9 cellular contexts compared by ENCODE assay signal in genomic region chr1:1402081-1402900, GRCh38. TPM values are rescaled to one million over a fixed set of nuclear protein-coding genes. Genes with fewer than 3 reads are reported as not detected.
DNase-seq lines count a peak whose midpoint lies in the region; ATAC-seq, FAIRE-seq and TF ChIP-seq lines count a peak whose summit lies in the region.
"Had no signal": no experiment of that assay in that cellular context is flagged by ENCODE, and none has a peak within 500 bp of the region (broad histone marks: within the 10 kb centered on the region; RNA-seq: fewer than 3 reads in every experiment).

No MANE protein-coding gene starts in this region.

- TF ChIP-seq EP300 in K562 (IDR thresholded peaks at IDR 0.05; ENCODE audit: low read length): no peak

- no peak for TF ChIP-seq CTCF in CD8-positive, alpha-beta T cell (IDR thresholded peaks at IDR 0.05)
- TF ChIP-seq CTCF in Panc1 (IDR thresholded peaks at IDR 0.05) (peak; percentile 92), K562 (IDR thresholded peaks at IDR 0.05 in 2 of 3, conservative IDR thresholded peaks at IDR 0.05 in 1 of 3; ENCODE audit: insufficient read depth in 2 of 3, low read depth in 1 of 3, low read length in 3 of 3) (peak; percentile 80 to 96 (median 83)), prostate gland (IDR thresholded peaks at IDR 0.05) (peak in 2 of 4 experiments; percentile 23 to 37)

- H3F3A ChIP-seq in GM23248 (ENCODE audit: insufficient read depth): peaks cover 36% of the 10 kb centered on the region

- no peaks in the 10 kb centered on the region for H3K27me3 Mint-ChIP-seq in CD8-positive, alpha-beta T cell (ENCODE audit: low read depth)

- H3K9me1 ChIP-seq in K562 (ENCODE audit: control insufficient read depth, insufficient read depth, low read length): peaks cover 8% of the 10 kb centered on the region

- H2AFZ ChIP-seq in GM23248 (no peak overlapping the region), K562 (ENCODE audit: low read depth, low read length) (no peak overlapping the region)

- H3K9ac ChIP-seq in GM23248 (no peak overlapping the region), K562 (ENCODE audit: insufficient read depth in 1 of 2, low read depth in 2 of 2, low read length in 2 of 2) (peak overlapping the region in 1 of 2 experiments; percentile 61; a peak in 2 of 4 replicates)

- H3K4me3 ChIP-seq in CD8-positive, alpha-beta T cell (ENCODE audit: low read depth, low read length): no peak overlapping the region
- no peak overlapping the region for H3K4me3 ChIP-seq in GM23248
- H3K4me3 ChIP-seq in Panc1 (ENCODE audit: low read depth in 2 of 2, low read length in 2 of 2): peak overlapping the region in 1 of 2 experiments; percentile 23; a peak in 2 of 4 replicates
- H3K4me3 ChIP-seq in K562: no peak overlapping the region
- H3K4me3 ChIP-seq in prostate gland: no peak overlapping the region

- no TSS peak for BruUV-seq in Panc1 (replicated peaks; lab: Mats Ljungman, UMichigan)
- no TSS peak for BruUV-seq in K562 (replicated peaks; lab: Mats Ljungman, UMichigan)

- peak overlapping the region; percentile 69 for H3K27ac Mint-ChIP-seq in CD8-positive, alpha-beta T cell

- peak in 2 of 7 experiments; percentile 26 to 38 for DNase-seq in CD8-positive, alpha-beta T cell
- DNase-seq in GM23248: peak; percentile 84
- DNase-seq in Panc1 (ENCODE audit: low read depth, low spot score): peak; percentile 68
- DNase-seq in K562 (ENCODE audit: extremely low read depth in 1 of 4, low spot score in 3 of 4): peak in 3 of 4 experiments; percentile 47 to 82 (median 60)
- DNase-seq in lung microvascular endothelial cell (ENCODE audit: low read depth in 2 of 2): peak; percentile 75 to 81
- DNase-seq in prostate gland (ENCODE audit: low spot score): no peak

- intact Hi-C loops in CD8-positive, alpha-beta T cell (cut with DNase I, micrococcal nuclease): no loop called here
- intact Hi-C loops in Panc1 (cut with micrococcal nuclease; ENCODE audit: unreplicated experiment): loop anchor here (5.0 kb wide), 1 partner anchor 35 kb away; the partner anchor contains the start of gene VWA1
- intact Hi-C loops in K562 (cut with micrococcal nuclease): no loop called here
- intact Hi-C loops in prostate gland (cut with DNase I): no loop called here

- H3K9me3 Mint-ChIP-seq in CD8-positive, alpha-beta T cell: no peaks in the 10 kb centered on the region

- no peaks in the 10 kb centered on the region for H3K9me2 ChIP-seq in GM23248 (ENCODE audit: insufficient read depth)

- peaks cover 52% of the 10 kb centered on the region for H3K4me1 Mint-ChIP-seq in CD8-positive, alpha-beta T cell (ENCODE audit: low read depth)

- H3K79me2 ChIP-seq in GM23248 (ENCODE audit: insufficient read depth) (peaks cover 96% of the 10 kb centered on the region), K562 (ENCODE audit: control insufficient read depth, insufficient read depth, low read length) (peaks cover 84% of the 10 kb centered on the region)

- WGBS in GM23248 (ENCODE audit: low coverage in 1 of 2, low lambda C conversion rate in 2 of 2, missing lambda C conversion rate in 2 of 2), 2 experiments: 75 to 79% methylated on average over 20 of the region's 20 CpGs
- WGBS in K562 (ENCODE audit: insufficient coverage, low coverage, missing lambda C conversion rate): 68% methylated on average over 20 of the region's 20 CpGs
- WGBS in prostate gland: 68% methylated on average over 20 of the region's 20 CpGs

- ATAC-seq in CD8-positive, alpha-beta T cell: no peak
- peak; percentile 41 for ATAC-seq in Panc1
- ATAC-seq in K562: peak; percentile 6; the same call in 2 of the 3 replicates
- no peak for ATAC-seq in GM18517 (IDR thresholded peaks at IDR 0.05; ENCODE audit: unreplicated experiment)
- no peak for ATAC-seq in HG02623 (IDR thresholded peaks at IDR 0.05; ENCODE audit: unreplicated experiment)

- peak; percentile 29 to 53; a peak in 3 of 4 replicates for TF ChIP-seq RAD21 in K562 (CRISPR knock-in tag; conservative IDR thresholded peaks at IDR 0.05 in 1 of 2, IDR thresholded peaks at IDR 0.05 in 1 of 2)

- peaks cover 45% of the 10 kb centered on the region for H3K36me3 ChIP-seq in CD8-positive, alpha-beta T cell (ENCODE audit: insufficient read depth, low read length)
- H3K36me3 ChIP-seq in GM23248 (ENCODE audit: low read depth) (peaks cover 10% of the 10 kb centered on the region; the same call in 1 of the 2 replicates), Panc1 (ENCODE audit: control insufficient read depth, insufficient read depth, low read length) (peaks cover 16% of the 10 kb centered on the region), K562 (ENCODE audit: control insufficient read depth, insufficient read depth, low read length) (peaks cover 78% of the 10 kb centered on the region), prostate gland (peaks cover 0 to 5% of the 10 kb centered on the region in 2 donors)

- H4K20me1 ChIP-seq in GM23248 (ENCODE audit: insufficient read depth): no peaks in the 10 kb centered on the region
- H4K20me1 ChIP-seq in K562 (replicated peaks; ENCODE audit: control insufficient read depth, insufficient read depth, low read length): peaks cover 14% of the 10 kb centered on the region

- H3K36me3 Mint-ChIP-seq in CD8-positive, alpha-beta T cell: peaks cover 69% of the 10 kb centered on the region

- no peaks in the 10 kb centered on the region for H3K9me3 ChIP-seq in CD8-positive, alpha-beta T cell (ENCODE audit: low read length)
- no peaks in the 10 kb centered on the region for H3K9me3 ChIP-seq in GM23248 (ENCODE audit: low read depth)
- no peaks in the 10 kb centered on the region for H3K9me3 ChIP-seq in Panc1 (ENCODE audit: control insufficient read depth, insufficient read depth, low read depth, low read length)
- no peaks in the 10 kb centered on the region for H3K9me3 ChIP-seq in K562 (replicated peaks; ENCODE audit: control insufficient read depth, insufficient read depth, low read depth, low read length)
- H3K9me3 ChIP-seq in prostate gland: no peaks in the 10 kb centered on the region

- H3K4me3 Mint-ChIP-seq in CD8-positive, alpha-beta T cell: peak overlapping the region; percentile 47

- FAIRE-seq in K562 (lab: Jason Lieb, UNC): peak; percentile 80

- H3K4me2 ChIP-seq in GM23248 (ENCODE audit: unreplicated experiment) (no peak overlapping the region), K562 (ENCODE audit: insufficient read depth, low read length) (no peak overlapping the region)

- in situ Hi-C loops in GM23248 (cut with MboI) (no loop called here), Panc1 (cut with HindIII; ENCODE audit: low pct_unique_long_range_greater_than_20kb, low sequenced_read_pairs) (no loop called here), K562 (cut with MboI) (no loop called here)

- no peaks in the 10 kb centered on the region for H3K27me3 ChIP-seq in CD8-positive, alpha-beta T cell (ENCODE audit: insufficient read depth, low read length)
- H3K27me3 ChIP-seq in GM23248 (replicated peaks; ENCODE audit: insufficient read depth) (no peaks in the 10 kb centered on the region), Panc1 (ENCODE audit: control insufficient read depth, insufficient read depth, low read length) (no peaks in the 10 kb centered on the region), K562 (ENCODE audit: control insufficient read depth in 2 of 2, insufficient read depth in 2 of 2, low read length in 2 of 2) (no peaks in the 10 kb centered on the region), prostate gland (replicated peaks; ENCODE audit: insufficient read depth) (no peaks in the 10 kb centered on the region)

- CTCF ChIA-PET in CD8-positive, alpha-beta T cell (lab: Charles Lee): interaction anchor here (0.9 to 1.3 kb wide), 2 partner anchors 27 to 30 kb away, joined by 3 to 4 read pairs; partner anchors contain the start of gene AURKAIP1
- CTCF ChIA-PET in Panc1 (lab: Charles Lee) (interaction anchor here (0.7 to 1.5 kb wide), 3 partner anchors 29 to 106 kb away, joined by 3 to 11 read pairs (median 5); no protein-coding TSS in a partner anchor), K562 (lab: Yijun Ruan, JAX; ENCODE audit: low intra/inter-chr PET ratio) (interaction anchor here (1.1 kb wide), 1 partner anchor 50 kb away, joined by 3 read pairs; no protein-coding TSS in a partner anchor)

- POLR2A ChIA-PET in CD8-positive, alpha-beta T cell (lab: Charles Lee): interaction anchor here (0.6 to 0.7 kb wide), 2 partner anchors 26 to 479 kb away, joined by 3 to 4 read pairs; no protein-coding TSS in a partner anchor
- POLR2A ChIA-PET in Panc1 (lab: Charles Lee) (interaction anchor here (1.0 kb wide), 1 partner anchor 29 kb away, joined by 3 read pairs; no protein-coding TSS in a partner anchor), K562 (lab: Yijun Ruan, JAX) (interaction anchor here (0.6 to 1.7 kb wide), 13 partner anchors 8 to 356 kb away, joined by 3 to 8 read pairs (median 3); partner anchors contain the start of gene AURKAIP1)

- H3K4me1 ChIP-seq in CD8-positive, alpha-beta T cell (ENCODE audit: insufficient read depth, low read length): peaks cover 40% of the 10 kb centered on the region
- H3K4me1 ChIP-seq in GM23248 (ENCODE audit: insufficient read depth) (peaks cover 18% of the 10 kb centered on the region), Panc1 (ENCODE audit: control insufficient read depth, insufficient read depth, low read length) (peaks cover 55% of the 10 kb centered on the region), K562 (replicated peaks in 1 of 2; ENCODE audit: control insufficient read depth in 2 of 2, insufficient read depth in 2 of 2, low read length in 2 of 2) (peaks cover 28 to 68% of the 10 kb centered on the region in 2 experiments), prostate gland (replicated peaks) (peaks cover 24% of the 10 kb centered on the region)

- H3K27ac ChIP-seq in CD8-positive, alpha-beta T cell (ENCODE audit: low read depth, low read length): no peak overlapping the region
- H3K27ac ChIP-seq in GM23248: peak overlapping the region; percentile 29
- H3K27ac ChIP-seq in Panc1 (ENCODE audit: low read length): peak overlapping the region; percentile 98
- H3K27ac ChIP-seq in K562 (ENCODE audit: extremely low read depth, low read depth, low read length): peak overlapping the region; percentile 24; the same call in 1 of the 3 replicates
- no peak overlapping the region for H3K27ac ChIP-seq in prostate gland

- TF ChIP-seq POLR2A in K562 (conservative IDR thresholded peaks at IDR 0.05) (peak; percentile 74), prostate gland (IDR thresholded peaks at IDR 0.05) (no peak)

RNA-seq across cellular contexts. Expression of gene CCNL2, which starts 3.2 kb away (rescaled TPM):
- 100 to 1,000 TPM; 307 to 328 TPM for total RNA-seq in CD8-positive, alpha-beta T cell
- 150 and 185 TPM in 2 replicates for total RNA-seq in GM23248 (2014; rRNA removed; shearing (Covaris generic))
- polyA plus RNA-seq in GM23248 (2016; fragmentation: Nextera tagmentation; extraction: Ambion mirVana) (151 and 199 TPM in 2 replicates), K562 (2011; rRNA removed) (236 and 265 TPM in 2 replicates), K562 (2014; fragmentation: Illumina TruSeq; extraction: Trizol) (81.0 and 89.7 TPM in 2 replicates), K562 (2014; fragmentation: Nextera tagmentation; extraction: Ambion mirVana) (1 to 10 TPM; 2.8 to 5.6 TPM), K562 (2014; rRNA removed) (245 and 287 TPM in 2 replicates)
- total RNA-seq in Panc1 (2021; ENCODE audit: unreplicated experiment) (297 TPM), K562 (2014; rRNA removed) (147 and 176 TPM in 2 replicates), K562 (2014; rRNA removed; fragmentation: Illumina TruSeq; extraction: Trizol) (65.1 and 66.7 TPM in 2 replicates), K562 (2015; rRNA removed; fragmentation: Illumina TruSeq; extraction: Trizol) (91.0 and 94.5 TPM in 2 replicates), K562 (2021) (141 and 167 TPM in 2 replicates), lung microvascular endothelial cell (36.0 and 57.9 TPM in 2 replicates), prostate gland (100 to 1,000 TPM; 116 to 242 TPM)
- 235 TPM for polyA plus RNA-seq in Panc1 (2012; ENCODE audit: insufficient read length)
- total RNA-seq in K562 (2011; cell fraction: chromatin; rRNA removed; ENCODE audit: low replicate concordance): 996 and 1,265 TPM in 2 replicates
- total RNA-seq in K562 (2011; cell fraction: nucleolus; rRNA removed): 508 and 525 TPM in 2 replicates
- total RNA-seq in K562 (2011; cell fraction: nucleoplasm; rRNA removed): 788 and 831 TPM in 2 replicates
- 71.9 and 133 TPM in 2 replicates for polyA plus RNA-seq in K562 (2011; cell fraction: cytosol; rRNA removed)
- 2,539 and 2,548 TPM in 2 replicates for polyA plus RNA-seq in K562 (2011; cell fraction: nucleus; rRNA removed)
- 104 and 250 TPM in 2 replicates for polyA plus RNA-seq in K562 (2012)
- 70.2 and 76.2 TPM in 2 replicates for polyA minus RNA-seq in K562 (2011; rRNA and poly(A)+ RNA removed)
- 31.4 and 45.0 TPM in 2 replicates for polyA minus RNA-seq in K562 (2011; cell fraction: cytosol; rRNA and poly(A)+ RNA removed)
- polyA minus RNA-seq in K562 (2011; cell fraction: nucleus; rRNA and poly(A)+ RNA removed): 260 and 342 TPM in 2 replicates

RNA-seq across cellular contexts. Expression of gene MRPL20, which starts 4.8 kb away (rescaled TPM):
- total RNA-seq in CD8-positive, alpha-beta T cell: 10 to 100 TPM; 92.6 to 92.7 TPM
- 88.9 and 105 TPM in 2 replicates for total RNA-seq in GM23248 (2014; rRNA removed; shearing (Covaris generic))
- polyA plus RNA-seq in GM23248 (2016; fragmentation: Nextera tagmentation; extraction: Ambion mirVana) (176 and 181 TPM in 2 replicates), K562 (2011; rRNA removed) (144 and 187 TPM in 2 replicates), K562 (2014; fragmentation: Illumina TruSeq; extraction: Trizol) (180 and 264 TPM in 2 replicates), K562 (2014; fragmentation: Nextera tagmentation; extraction: Ambion mirVana) (100 to 1,000 TPM; 570 to 671 TPM), K562 (2014; rRNA removed) (420 and 491 TPM in 2 replicates)
- total RNA-seq in Panc1 (2021; ENCODE audit: unreplicated experiment) (196 TPM), K562 (2014; rRNA removed) (352 and 355 TPM in 2 replicates), K562 (2014; rRNA removed; fragmentation: Illumina TruSeq; extraction: Trizol) (208 and 222 TPM in 2 replicates), K562 (2015; rRNA removed; fragmentation: Illumina TruSeq; extraction: Trizol) (205 and 216 TPM in 2 replicates), K562 (2021) (224 and 229 TPM in 2 replicates), lung microvascular endothelial cell (79.8 and 90.2 TPM in 2 replicates), prostate gland (100 to 1,000 TPM; 143 to 174 TPM)
- polyA plus RNA-seq in Panc1 (2012; ENCODE audit: insufficient read length): 252 TPM
- 98.1 and 170 TPM in 2 replicates for total RNA-seq in K562 (2011; cell fraction: chromatin; rRNA removed; ENCODE audit: low replicate concordance)
- total RNA-seq in K562 (2011; cell fraction: nucleolus; rRNA removed): 136 and 139 TPM in 2 replicates
- 122 and 137 TPM in 2 replicates for total RNA-seq in K562 (2011; cell fraction: nucleoplasm; rRNA removed)
- 164 and 188 TPM in 2 replicates for polyA plus RNA-seq in K562 (2011; cell fraction: cytosol; rRNA removed)
- 104 and 152 TPM in 2 replicates for polyA plus RNA-seq in K562 (2011; cell fraction: nucleus; rRNA removed)
- 195 and 375 TPM in 2 replicates for polyA plus RNA-seq in K562 (2012)
- 121 and 163 TPM in 2 replicates for polyA minus RNA-seq in K562 (2011; rRNA and poly(A)+ RNA removed)
- polyA minus RNA-seq in K562 (2011; cell fraction: cytosol; rRNA and poly(A)+ RNA removed): 99.9 and 107 TPM in 2 replicates
- 44.2 and 57.5 TPM in 2 replicates for polyA minus RNA-seq in K562 (2011; cell fraction: nucleus; rRNA and poly(A)+ RNA removed)

RNA-seq across cellular contexts. Expression of gene ANKRD65, which starts 18.8 kb away (rescaled TPM):
- not detected for total RNA-seq in CD8-positive, alpha-beta T cell
- 0.51 and 0.97 TPM in 2 replicates for total RNA-seq in GM23248 (2014; rRNA removed; shearing (Covaris generic))
- polyA plus RNA-seq in GM23248 (2016; fragmentation: Nextera tagmentation; extraction: Ambion mirVana) (0.44 and 0.70 TPM in 2 replicates), K562 (2011; rRNA removed) (not detected in 2 replicates), K562 (2014; fragmentation: Illumina TruSeq; extraction: Trizol) (not detected in 2 replicates), K562 (2014; fragmentation: Nextera tagmentation; extraction: Ambion mirVana) (not detected), K562 (2014; rRNA removed) (not detected in 2 replicates)
- total RNA-seq in Panc1 (2021; ENCODE audit: unreplicated experiment) (1.9 TPM), K562 (2014; rRNA removed) (not detected in 2 replicates), K562 (2014; rRNA removed; fragmentation: Illumina TruSeq; extraction: Trizol) (not detected in 2 replicates), K562 (2015; rRNA removed; fragmentation: Illumina TruSeq; extraction: Trizol) (not detected in 2 replicates), K562 (2021) (not detected in 2 replicates), lung microvascular endothelial cell (under 0.01 and 0.22 TPM in 2 replicates), prostate gland (10 to 100 TPM; 33.7 to 34.9 TPM)
- 3.7 TPM for polyA plus RNA-seq in Panc1 (2012; ENCODE audit: insufficient read length)
- total RNA-seq in K562 (2011; cell fraction: chromatin; rRNA removed; ENCODE audit: low replicate concordance): not detected in 2 replicates
- not detected in 2 replicates for total RNA-seq in K562 (2011; cell fraction: nucleolus; rRNA removed)
- 0.37 TPM in 1 of 2 replicates, not detected in the other for total RNA-seq in K562 (2011; cell fraction: nucleoplasm; rRNA removed)
- polyA plus RNA-seq in K562 (2011; cell fraction: cytosol; rRNA removed): not detected in 2 replicates
- polyA plus RNA-seq in K562 (2011; cell fraction: nucleus; rRNA removed): not detected in 2 replicates
- 0.11 TPM in 1 of 2 replicates, not detected in the other for polyA plus RNA-seq in K562 (2012)
- not detected in 2 replicates for polyA minus RNA-seq in K562 (2011; rRNA and poly(A)+ RNA removed)
- not detected in 2 replicates for polyA minus RNA-seq in K562 (2011; cell fraction: cytosol; rRNA and poly(A)+ RNA removed)
- polyA minus RNA-seq in K562 (2011; cell fraction: nucleus; rRNA and poly(A)+ RNA removed): not detected in 2 replicates
- total RNA-seq: activated CD8-positive, alpha-beta memory T cell treated with anti-CD3 and anti-CD28 coated beads for 36 hours had no signal

RNA-seq across cellular contexts. Expression of gene AURKAIP1, which starts 27.3 kb away (rescaled TPM):
- total RNA-seq in CD8-positive, alpha-beta T cell: 10 to 100 TPM; 58.4 to 62.6 TPM
- total RNA-seq in GM23248 (2014; rRNA removed; shearing (Covaris generic)): 118 and 120 TPM in 2 replicates
- 216 and 218 TPM in 2 replicates for polyA plus RNA-seq in GM23248 (2016; fragmentation: Nextera tagmentation; extraction: Ambion mirVana)
- total RNA-seq in Panc1 (2021; ENCODE audit: unreplicated experiment): 335 TPM
- polyA plus RNA-seq in Panc1 (2012; ENCODE audit: insufficient read length): 354 TPM
- total RNA-seq in K562 (2011; cell fraction: chromatin; rRNA removed; ENCODE audit: low replicate concordance): 23.0 and 76.1 TPM in 2 replicates
- 97.2 and 110 TPM in 2 replicates for total RNA-seq in K562 (2011; cell fraction: nucleolus; rRNA removed)
- total RNA-seq in K562 (2011; cell fraction: nucleoplasm; rRNA removed): 49.6 and 53.2 TPM in 2 replicates
- total RNA-seq in K562 (2014; rRNA removed): 478 and 554 TPM in 2 replicates
- 19.4 and 34.6 TPM in 2 replicates for total RNA-seq in K562 (2014; rRNA removed; fragmentation: Illumina TruSeq; extraction: Trizol)
- total RNA-seq in K562 (2015; rRNA removed; fragmentation: Illumina TruSeq; extraction: Trizol): 113 and 115 TPM in 2 replicates
- 346 and 388 TPM in 2 replicates for total RNA-seq in K562 (2021)
- 92.0 and 96.0 TPM in 2 replicates for polyA plus RNA-seq in K562 (2011; rRNA removed)
- polyA plus RNA-seq in K562 (2011; cell fraction: cytosol; rRNA removed): 83.3 and 266 TPM in 2 replicates
- polyA plus RNA-seq in K562 (2011; cell fraction: nucleus; rRNA removed): 80.6 and 118 TPM in 2 replicates
- polyA plus RNA-seq in K562 (2012): 196 and 204 TPM in 2 replicates
- 66.4 and 151 TPM in 2 replicates for polyA plus RNA-seq in K562 (2014; fragmentation: Illumina TruSeq; extraction: Trizol)
- 10 to 100 TPM in 1 of 2 experiments, 1 to 10 TPM in 1; 7.8 to 32.9 TPM for polyA plus RNA-seq in K562 (2014; fragmentation: Nextera tagmentation; extraction: Ambion mirVana)
- 385 and 391 TPM in 2 replicates for polyA plus RNA-seq in K562 (2014; rRNA removed)
- 16.0 and 24.9 TPM in 2 replicates for polyA minus RNA-seq in K562 (2011; rRNA and poly(A)+ RNA removed)
- polyA minus RNA-seq in K562 (2011; cell fraction: cytosol; rRNA and poly(A)+ RNA removed): 55.8 and 62.3 TPM in 2 replicates
- polyA minus RNA-seq in K562 (2011; cell fraction: nucleus; rRNA and poly(A)+ RNA removed): 24.6 and 29.9 TPM in 2 replicates
- total RNA-seq in lung microvascular endothelial cell: 83.2 and 87.7 TPM in 2 replicates
- 100 to 1,000 TPM; 152 to 161 TPM for total RNA-seq in prostate gland

RNA-seq across cellular contexts. Expression of gene VWA1, which starts 33.2 kb away (rescaled TPM):
- not detected for total RNA-seq in CD8-positive, alpha-beta T cell
- 1.4 and 2.3 TPM in 2 replicates for total RNA-seq in GM23248 (2014; rRNA removed; shearing (Covaris generic))
- 0.60 and 1.3 TPM in 2 replicates for polyA plus RNA-seq in GM23248 (2016; fragmentation: Nextera tagmentation; extraction: Ambion mirVana)
- 858 TPM for total RNA-seq in Panc1 (2021; ENCODE audit: unreplicated experiment)
- polyA plus RNA-seq in Panc1 (2012; ENCODE audit: insufficient read length): 1,549 TPM
- total RNA-seq in K562 (2011; cell fraction: chromatin; rRNA removed; ENCODE audit: low replicate concordance): 0.76 and 5.5 TPM in 2 replicates
- 5.1 and 7.2 TPM in 2 replicates for total RNA-seq in K562 (2011; cell fraction: nucleolus; rRNA removed)
- 1.9 and 3.4 TPM in 2 replicates for total RNA-seq in K562 (2011; cell fraction: nucleoplasm; rRNA removed)
- total RNA-seq in K562 (2014; rRNA removed): 4.0 and 4.6 TPM in 2 replicates
- total RNA-seq in K562 (2014; rRNA removed; fragmentation: Illumina TruSeq; extraction: Trizol): 0.03 and 0.04 TPM in 2 replicates
- total RNA-seq in K562 (2015; rRNA removed; fragmentation: Illumina TruSeq; extraction: Trizol): 0.98 and 1.2 TPM in 2 replicates
- total RNA-seq in K562 (2021): 6.4 and 7.1 TPM in 2 replicates
- 0.85 and 1.6 TPM in 2 replicates for polyA plus RNA-seq in K562 (2011; rRNA removed)
- 1.3 and 7.5 TPM in 2 replicates for polyA plus RNA-seq in K562 (2011; cell fraction: cytosol; rRNA removed)
- polyA plus RNA-seq in K562 (2011; cell fraction: nucleus; rRNA removed): 3.0 and 6.5 TPM in 2 replicates
- 3.8 and 6.1 TPM in 2 replicates for polyA plus RNA-seq in K562 (2012)
- polyA plus RNA-seq in K562 (2014; fragmentation: Illumina TruSeq; extraction: Trizol): 0.16 and 0.84 TPM in 2 replicates
- polyA plus RNA-seq in K562 (2014; fragmentation: Nextera tagmentation; extraction: Ambion mirVana): under 1 TPM; 0.01 to 0.06 TPM
- 2.6 and 3.0 TPM in 2 replicates for polyA plus RNA-seq in K562 (2014; rRNA removed)
- 0.42 and 0.69 TPM in 2 replicates for polyA minus RNA-seq in K562 (2011; rRNA and poly(A)+ RNA removed)
- 2.0 and 2.4 TPM in 2 replicates for polyA minus RNA-seq in K562 (2011; cell fraction: cytosol; rRNA and poly(A)+ RNA removed)
- 2.7 and 4.3 TPM in 2 replicates for polyA minus RNA-seq in K562 (2011; cell fraction: nucleus; rRNA and poly(A)+ RNA removed)
- 2.2 and 5.0 TPM in 2 replicates for total RNA-seq in lung microvascular endothelial cell
- 100 to 1,000 TPM; 191 to 227 TPM for total RNA-seq in prostate gland

Comparison
In these comparisons a context has a peak if more than half of its experiments do, and no peak if none do; other contexts are left out.
1. ATAC-seq: peak in Panc1 (single experiment) and K562 (single experiment); none in CD8-positive, alpha-beta T cell (single experiment), GM18517 (single experiment) and HG02623 (single experiment).
2. H3K27ac ChIP-seq: peak in GM23248 (single experiment), Panc1 (single experiment) and K562 (single experiment); none in CD8-positive, alpha-beta T cell (single experiment) and prostate gland (0 of 2).
3. RNA of gene ANKRD65, which starts 18.8 kb away (total RNA-seq): 33.7 to 34.9 TPM in prostate gland; 1.9 TPM in Panc1 (single experiment), 0.51 to 0.97 TPM in GM23248, not detected in CD8-positive, alpha-beta T cell, 0.37 TPM in K562 and under 0.01 to 0.22 TPM in lung microvascular endothelial cell; every median in the first group is over 10 times any median in the second.